9 cellular contexts compared by ENCODE assay signal in genomic region chr1:85579619-85580018, GRCh38. TPM values are rescaled to one million over a fixed set of nuclear protein-coding genes. Genes with fewer than 3 reads are reported as not detected.
DNase-seq lines count a peak whose midpoint lies in the region; ATAC-seq, FAIRE-seq and TF ChIP-seq lines count a peak whose summit lies in the region.
"Had no signal": no experiment of that assay in that cellular context is flagged by ENCODE, and none has a peak within 500 bp of the region (broad histone marks: within the 10 kb centered on the region; RNA-seq: fewer than 3 reads in every experiment).

No MANE protein-coding gene starts in this region.

- intact Hi-C loops in activated CD4-positive, alpha-beta memory T cell treated with anti-CD3 and anti-CD28 coated beads for 36 hours (cut with micrococcal nuclease) = loop anchor here (5.0 to 10.0 kb wide), 3 partner anchors 117 to 625 kb away; partner anchors contain the start of gene ZNHIT6

- H3K9ac ChIP-seq in fibroblast of lung (ENCODE audit: insufficient read depth, low read length) = peak overlapping the region; percentile 59
- no peak overlapping the region for H3K9ac ChIP-seq in neural progenitor cell

- H2AFZ ChIP-seq in fibroblast of lung (ENCODE audit: low read length) (no peak overlapping the region), neural progenitor cell (replicated peaks) (no peak overlapping the region)

- DNase-seq in AG08395 (ENCODE audit: low spot score) (peak; percentile 44), RCC 7860 (ENCODE audit: low spot score) (peak; percentile 73), fibroblast of lung (ENCODE audit: low read depth in 2 of 2) (peak; percentile 69 to 84), neural progenitor cell (ENCODE audit: low spot score) (peak; percentile 60), SKM-1 treated with dmso at 0.1 percent for 144 hours (lab: John Stamatoyannopoulos, UW; ENCODE audit: unreplicated experiment) (no peak), NCI-H2029 treated with DMSO at 0.1 percent for 48 hours (lab: John Stamatoyannopoulos, UW) (no peak)
- no peak for DNase-seq in stimulated activated naive CD8-positive, alpha-beta T cell treated with anti-CD3 and anti-CD28 coated beads, Interleukin-15, Interleukin-2, amounts not matched to agents 100 U/mL and 50 U/mL, for 24 hours
- no peak for DNase-seq in activated CD4-positive, alpha-beta memory T cell treated with anti-CD3 and anti-CD28 coated beads for 36 hours
- DNase-seq: NK-92 treated with Interleukin-12 subunit alpha and Interleukin-12 subunit beta, amount 100 ng/mL, for 24 hours had no signal

- TF ChIP-seq CTCF in fibroblast of lung (conservative IDR thresholded peaks at IDR 0.05 in 1 of 2, IDR thresholded peaks at IDR 0.05 in 1 of 2; ENCODE audit: low read depth in 1 of 2, low read length in 2 of 2) = no peak
- TF ChIP-seq CTCF in neural progenitor cell (IDR thresholded peaks at IDR 0.05) = no peak

- POLR2A ChIA-PET in activated CD4-positive, alpha-beta memory T cell treated with anti-CD3 and anti-CD28 coated beads for 36 hours (lab: Charles Lee) = no interaction called here

- H3K27ac Mint-ChIP-seq in neural progenitor cell = no peak overlapping the region
- H3K27ac Mint-ChIP-seq in activated CD4-positive, alpha-beta memory T cell treated with anti-CD3 and anti-CD28 coated beads for 36 hours = no peak overlapping the region

- peaks cover 17% of the 10 kb centered on the region for H3K36me3 Mint-ChIP-seq in neural progenitor cell
- no peaks in the 10 kb centered on the region for H3K36me3 Mint-ChIP-seq in activated CD4-positive, alpha-beta memory T cell treated with anti-CD3 and anti-CD28 coated beads for 36 hours

- H3F3A ChIP-seq in neural progenitor cell (ENCODE audit: low read depth) = peaks cover 39% of the 10 kb centered on the region

- peaks cover 7% of the 10 kb centered on the region for H3K36me3 ChIP-seq in fibroblast of lung (ENCODE audit: control insufficient read depth, insufficient read depth, low read length)
- no peaks in the 10 kb centered on the region for H3K36me3 ChIP-seq in neural progenitor cell

- H4K20me1 ChIP-seq in fibroblast of lung (ENCODE audit: control insufficient read depth, extremely low read depth, insufficient read depth, low read length) = no peaks in the 10 kb centered on the region
- peaks cover 25% of the 10 kb centered on the region for H4K20me1 ChIP-seq in neural progenitor cell (ENCODE audit: low read depth)

- H3K27me3 Mint-ChIP-seq in neural progenitor cell (ENCODE audit: insufficient read depth, low read depth) = peaks cover 35% of the 10 kb centered on the region
- peaks cover 71% of the 10 kb centered on the region for H3K27me3 Mint-ChIP-seq in activated CD4-positive, alpha-beta memory T cell treated with anti-CD3 and anti-CD28 coated beads for 36 hours

- FAIRE-seq in RCC 7860 (lab: Jason Lieb, UNC) = no peak

- H3K9me3 Mint-ChIP-seq in neural progenitor cell = peaks cover 3% of the 10 kb centered on the region
- H3K9me3 Mint-ChIP-seq in activated CD4-positive, alpha-beta memory T cell treated with anti-CD3 and anti-CD28 coated beads for 36 hours = no peaks in the 10 kb centered on the region

- peak overlapping the region; percentile 39 to 97 (median 52) for H3K4me3 ChIP-seq in fibroblast of lung (replicated peaks in 1 of 4; ENCODE audit: control extremely low read depth in 1 of 4, insufficient read depth in 1 of 4, low read depth in 3 of 4, low read length in 4 of 4)
- H3K4me3 ChIP-seq in neural progenitor cell = peak overlapping the region; percentile 70

- H3K4me3 Mint-ChIP-seq in neural progenitor cell = peak overlapping the region; percentile 99
- H3K4me3 Mint-ChIP-seq in activated CD4-positive, alpha-beta memory T cell treated with anti-CD3 and anti-CD28 coated beads for 36 hours = no peak overlapping the region

- peaks cover 64% of the 10 kb centered on the region for H3K79me2 ChIP-seq in fibroblast of lung (ENCODE audit: control insufficient read depth, insufficient read depth, low read length)
- peaks cover 30% of the 10 kb centered on the region for H3K79me2 ChIP-seq in neural progenitor cell (ENCODE audit: low read depth)

- H3K27me3 ChIP-seq in fibroblast of lung (ENCODE audit: control insufficient read depth, insufficient read depth, low read length) = no peaks in the 10 kb centered on the region
- peaks cover 48% of the 10 kb centered on the region for H3K27me3 ChIP-seq in neural progenitor cell

- no peaks in the 10 kb centered on the region for H3K9me3 ChIP-seq in fibroblast of lung (ENCODE audit: control insufficient read depth, insufficient read depth, low read depth, low read length)
- no peaks in the 10 kb centered on the region for H3K9me3 ChIP-seq in neural progenitor cell (ENCODE audit: low read depth)

- peaks cover 6% of the 10 kb centered on the region for H3K4me1 ChIP-seq in fibroblast of lung (ENCODE audit: control insufficient read depth, extremely low read depth, insufficient read depth, low read length)
- H3K4me1 ChIP-seq in neural progenitor cell = peaks cover 48% of the 10 kb centered on the region

- CTCF ChIA-PET in activated CD4-positive, alpha-beta memory T cell treated with anti-CD3 and anti-CD28 coated beads for 36 hours (lab: Charles Lee) = no interaction called here

- H3K27ac ChIP-seq in fibroblast of lung (ENCODE audit: insufficient read depth, low read length) (peak overlapping the region; percentile 99), neural progenitor cell (no peak overlapping the region)

- peaks cover 59% of the 10 kb centered on the region for H3K4me1 Mint-ChIP-seq in neural progenitor cell
- peaks cover 33% of the 10 kb centered on the region for H3K4me1 Mint-ChIP-seq in activated CD4-positive, alpha-beta memory T cell treated with anti-CD3 and anti-CD28 coated beads for 36 hours (ENCODE audit: low read depth)

- H3K4me2 ChIP-seq in fibroblast of lung (ENCODE audit: extremely low read depth, insufficient read depth, low read length) = peak overlapping the region; percentile 55
- peak overlapping the region; percentile 84 for H3K4me2 ChIP-seq in neural progenitor cell

- ATAC-seq in stimulated activated naive CD8-positive, alpha-beta T cell treated with anti-CD3 and anti-CD28 coated beads, Interleukin-15, Interleukin-2, amounts not matched to agents 100 U/mL and 50 U/mL, for 24 hours = no peak

RNA-seq across cellular contexts. Expression of gene CCN1, which starts 0.9 kb away (rescaled TPM):
- 48.5 and 146 TPM in 2 replicates for total RNA-seq in fibroblast of lung
- polyA plus RNA-seq in fibroblast of lung = 531 and 635 TPM in 2 replicates
- polyA plus RNA-seq in fibroblast of lung (2012) = 570 and 726 TPM in 2 replicates
- polyA minus RNA-seq in fibroblast of lung (ENCODE audit: low replicate concordance) = 406 and 477 TPM in 2 replicates
- 23.9 and 26.7 TPM in 2 replicates for total RNA-seq in neural progenitor cell (ENCODE audit: low replicate concordance)
- total RNA-seq in activated CD4-positive, alpha-beta memory T cell treated with anti-CD3 and anti-CD28 coated beads for 36 hours = not detected

Comparison
In these comparisons a context has a peak if more than half of its experiments do, and no peak if none do; other contexts are left out.
1. DNase-seq: peak in AG08395 (single experiment), RCC 7860 (single experiment), fibroblast of lung (2 of 2) and neural progenitor cell (single experiment); none in SKM-1 treated with dmso at 0.1 percent for 144 hours (single experiment), stimulated activated naive CD8-positive, alpha-beta T cell treated with anti-CD3 and anti-CD28 coated beads, Interleukin-15, Interleukin-2, amounts not matched to agents 100 U/mL and 50 U/mL, for 24 hours (single experiment), activated CD4-positive, alpha-beta memory T cell treated with anti-CD3 and anti-CD28 coated beads for 36 hours (single experiment) and NCI-H2029 treated with DMSO at 0.1 percent for 48 hours (single experiment).
2. RNA of gene CCN1, which starts 0.9 kb away (total RNA-seq): 48.5 to 146 TPM in fibroblast of lung and 23.9 to 26.7 TPM in neural progenitor cell; not detected in activated CD4-positive, alpha-beta memory T cell treated with anti-CD3 and anti-CD28 coated beads for 36 hours; every median in the first group is over 10 times any median in the second.